Comparison of ENCODE assay signal across 8 cellular contexts in the genomic region with DNA sequence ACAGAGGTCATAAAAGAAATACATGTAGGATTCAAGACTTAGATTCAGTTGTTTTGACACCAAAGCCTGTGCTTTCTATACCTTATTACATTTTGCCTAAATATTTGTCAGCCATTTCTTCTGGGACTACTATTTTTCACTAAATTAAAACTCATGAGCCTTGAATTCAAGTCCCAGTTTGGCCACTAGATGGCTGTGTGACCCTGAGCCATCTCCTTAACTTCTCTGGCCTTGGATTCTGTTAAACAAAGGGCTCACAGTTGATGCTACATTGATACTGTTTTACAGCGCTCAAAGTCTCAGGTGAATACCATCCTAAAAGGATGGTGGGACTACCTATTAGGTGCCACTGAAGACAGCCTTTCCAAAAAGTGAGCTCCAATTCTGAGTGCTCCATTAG. TPM values are rescaled to one million over a fixed set of nuclear protein-coding genes. Genes with fewer than 3 reads are reported as not detected.
DNase-seq lines count a peak whose midpoint lies in the region; ATAC-seq lines count a peak whose summit lies in the region.

No MANE protein-coding gene starts in this region.

- H3K9ac ChIP-seq in adipocyte (ENCODE audit: low read length) (no peak overlapping the region), mesendoderm (ENCODE audit: low read length) (no peak overlapping the region)

- no peak overlapping the region for H3K4me2 ChIP-seq in mesendoderm (ENCODE audit: low read length)

- no peak overlapping the region for H2AK5ac ChIP-seq in mesendoderm (ENCODE audit: low read length)

- H2BK15ac ChIP-seq in mesendoderm (replicated peaks; ENCODE audit: low read depth) = no peak overlapping the region

- ATAC-seq in HG03354 (IDR thresholded peaks at IDR 0.05; ENCODE audit: poor library complexity, severe bottlenecking, unreplicated experiment) (peak; percentile 73), aorta (ENCODE audit: low FRiP score) (no peak)

- H3K27me3 ChIP-seq in adipocyte (replicated peaks; ENCODE audit: control insufficient read depth, insufficient read depth, low read length) (peaks cover 6% of the 10 kb centered on the region), mesendoderm (ENCODE audit: insufficient read depth, low read length, poor library complexity) (no peaks in the 10 kb centered on the region), aorta (ENCODE audit: control insufficient read depth in 1 of 2, insufficient read depth in 2 of 2, low read length in 1 of 2) (no peaks in the 10 kb centered on the region)
- H3K27me3 ChIP-seq in effector memory CD4-positive, alpha-beta T cell (replicated peaks; ENCODE audit: control insufficient read depth, insufficient read depth, low read length, poor library complexity, severe bottlenecking) = no peaks in the 10 kb centered on the region

- H4K5ac ChIP-seq in mesendoderm (ENCODE audit: low read length) = no peak overlapping the region

- H3K79me1 ChIP-seq in mesendoderm (ENCODE audit: low read length) = no peaks in the 10 kb centered on the region

- H3K27ac ChIP-seq in mesendoderm (ENCODE audit: low read depth, low read length) (no peak overlapping the region), aorta (ENCODE audit: low read depth in 1 of 2, low read length in 2 of 2) (no peak overlapping the region)
- H3K27ac ChIP-seq in effector memory CD4-positive, alpha-beta T cell (ENCODE audit: insufficient read depth, low read length, poor library complexity, severe bottlenecking) = no peak overlapping the region

- H3K4ac ChIP-seq in mesendoderm (ENCODE audit: low read depth, low read length) = no peak overlapping the region

- no peaks in the 10 kb centered on the region for H3K36me3 ChIP-seq in adipocyte (ENCODE audit: control insufficient read depth, insufficient read depth, low read length, severe bottlenecking)
- no peaks in the 10 kb centered on the region for H3K36me3 ChIP-seq in mesendoderm (ENCODE audit: control insufficient read depth, insufficient read depth, low read length)
- no peaks in the 10 kb centered on the region for H3K36me3 ChIP-seq in effector memory CD4-positive, alpha-beta T cell (ENCODE audit: control insufficient read depth, insufficient read depth, low read length)
- H3K36me3 ChIP-seq in aorta (ENCODE audit: control insufficient read depth in 1 of 2, insufficient read depth in 2 of 2, low read length in 1 of 2) = no peaks in the 10 kb centered on the region

- intact Hi-C loops in aorta (cut with DNase I) = loop anchor here (1.0 to 2.0 kb wide), 2 partner anchors 539 to 540 kb away; no protein-coding TSS in a partner anchor

- whole genome bisulfite sequencing in mesendoderm (ENCODE audit: extremely low coverage, insufficient coverage, low lambda C conversion rate) = no CpG with 5 or more reads among the region's 1 CpG
- whole genome bisulfite sequencing in aorta, 2 donors = 69% methylated on average over 1 of the region's 1 CpG

- H2BK120ac ChIP-seq in mesendoderm (ENCODE audit: low read depth, low read length) = no peak overlapping the region

- H2BK5ac ChIP-seq in mesendoderm (ENCODE audit: low read length) = no peak overlapping the region

- H3K4me1 ChIP-seq in adipocyte (ENCODE audit: control insufficient read depth, insufficient read depth, low read length) (no peaks in the 10 kb centered on the region), mesendoderm (ENCODE audit: control insufficient read depth, low read depth, low read length) (no peaks in the 10 kb centered on the region), aorta (ENCODE audit: control insufficient read depth in 1 of 2, insufficient read depth in 2 of 2, low read length in 2 of 2) (no peaks in the 10 kb centered on the region)
- H3K4me1 ChIP-seq in effector memory CD4-positive, alpha-beta T cell (ENCODE audit: control insufficient read depth, insufficient read depth, low read length, poor library complexity, severe bottlenecking) = no peaks in the 10 kb centered on the region

- no peak overlapping the region for H3K23ac ChIP-seq in mesendoderm (ENCODE audit: low read length)

- DNase-seq in activated T-cell treated with anti-CD3 and anti-CD28 coated beads for 24 hours (ENCODE audit: low read depth) (peak; percentile 1), adipocyte (ENCODE audit: low read depth) (peak; percentile 17), mesendoderm (peak; percentile 49), NOMO-1 (lab: John Stamatoyannopoulos, UW; ENCODE audit: unreplicated experiment in 2 of 2) (no peak), aorta (no peak)
- no peak for DNase-seq in activated T-cell treated with anti-CD3 and anti-CD28 coated beads, Interleukin-2, amount 50 U/mL, for 1 hour
- DNase-seq in effector memory CD4-positive, alpha-beta T cell = no peak

- H3K56ac ChIP-seq in mesendoderm (ENCODE audit: low read length) = no peak overlapping the region

- H3K18ac ChIP-seq in mesendoderm (ENCODE audit: low read length) = no peak overlapping the region

- H3K9me3 ChIP-seq in adipocyte (ENCODE audit: control insufficient read depth, low read length) (no peaks in the 10 kb centered on the region), aorta (ENCODE audit: control insufficient read depth, low read length) (no peaks in the 10 kb centered on the region)
- H3K9me3 ChIP-seq in effector memory CD4-positive, alpha-beta T cell (ENCODE audit: control insufficient read depth, low read length) = no peaks in the 10 kb centered on the region

- H4K8ac ChIP-seq in mesendoderm (ENCODE audit: low read depth, low read length) = no peak overlapping the region

- H3K4me3 ChIP-seq in adipocyte (ENCODE audit: low read length) (no peak overlapping the region), mesendoderm (ENCODE audit: low read length) (no peak overlapping the region), aorta (ENCODE audit: low read length in 2 of 2) (no peak overlapping the region)
- H3K4me3 ChIP-seq in effector memory CD4-positive, alpha-beta T cell (ENCODE audit: insufficient read depth, low read depth, low read length, poor library complexity, severe bottlenecking) = no peak overlapping the region

- no peaks in the 10 kb centered on the region for H3K79me2 ChIP-seq in mesendoderm (ENCODE audit: control insufficient read depth, insufficient read depth, low read length)

RNA-seq across cellular contexts. Expression of gene CCDC198, which starts 39.6 kb away (rescaled TPM):
- 0.01 TPM for polyA plus RNA-seq in mesendoderm (2013, experiment 1 of 2)
- 0.04 TPM for polyA plus RNA-seq in mesendoderm (2013, experiment 2 of 2)
- not detected for total RNA-seq in aorta
- not detected for polyA plus RNA-seq in aorta

Comparison
In these comparisons a context has a peak if more than half of its experiments do, and no peak if none do; other contexts are left out.
1. DNase-seq: peak in activated T-cell treated with anti-CD3 and anti-CD28 coated beads for 24 hours (single experiment), adipocyte (single experiment) and mesendoderm (single experiment); none in activated T-cell treated with anti-CD3 and anti-CD28 coated beads, Interleukin-2, amount 50 U/mL, for 1 hour (single experiment), NOMO-1 (0 of 2), effector memory CD4-positive, alpha-beta T cell (0 of 3) and aorta (0 of 2).